1 cellular context compared by ENCODE assay signal in the genomic region with DNA sequence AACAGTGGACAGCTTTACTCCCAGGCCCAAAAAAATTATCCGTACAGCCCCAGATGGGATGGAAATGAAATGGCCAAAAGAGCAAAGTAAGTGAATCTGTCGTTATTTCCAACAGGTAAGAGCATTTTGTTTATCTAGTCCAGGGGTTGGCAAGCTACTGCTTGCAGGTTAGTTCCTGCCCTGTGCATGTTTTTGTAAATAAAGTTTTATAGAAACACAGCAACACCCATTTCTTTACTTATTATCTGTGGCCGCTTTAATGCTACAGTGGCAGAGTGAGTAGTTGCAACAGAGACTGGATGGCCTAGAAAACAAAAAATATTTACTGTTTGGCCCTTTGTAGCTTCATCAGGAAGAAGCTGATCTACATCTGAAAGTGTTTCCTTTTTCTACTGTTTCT.
A peak's percentile ranks its signal among the peaks of the same experiment; 100 is the strongest.
TF ChIP-seq lines count a peak whose summit lies in the region.

No MANE protein-coding gene starts in this region.

TF ChIP-seq in K562, 482 proteins besides CTCF, POLR2A, EP300 and RAD21:
- TF ChIP-seq, protein P1, sequence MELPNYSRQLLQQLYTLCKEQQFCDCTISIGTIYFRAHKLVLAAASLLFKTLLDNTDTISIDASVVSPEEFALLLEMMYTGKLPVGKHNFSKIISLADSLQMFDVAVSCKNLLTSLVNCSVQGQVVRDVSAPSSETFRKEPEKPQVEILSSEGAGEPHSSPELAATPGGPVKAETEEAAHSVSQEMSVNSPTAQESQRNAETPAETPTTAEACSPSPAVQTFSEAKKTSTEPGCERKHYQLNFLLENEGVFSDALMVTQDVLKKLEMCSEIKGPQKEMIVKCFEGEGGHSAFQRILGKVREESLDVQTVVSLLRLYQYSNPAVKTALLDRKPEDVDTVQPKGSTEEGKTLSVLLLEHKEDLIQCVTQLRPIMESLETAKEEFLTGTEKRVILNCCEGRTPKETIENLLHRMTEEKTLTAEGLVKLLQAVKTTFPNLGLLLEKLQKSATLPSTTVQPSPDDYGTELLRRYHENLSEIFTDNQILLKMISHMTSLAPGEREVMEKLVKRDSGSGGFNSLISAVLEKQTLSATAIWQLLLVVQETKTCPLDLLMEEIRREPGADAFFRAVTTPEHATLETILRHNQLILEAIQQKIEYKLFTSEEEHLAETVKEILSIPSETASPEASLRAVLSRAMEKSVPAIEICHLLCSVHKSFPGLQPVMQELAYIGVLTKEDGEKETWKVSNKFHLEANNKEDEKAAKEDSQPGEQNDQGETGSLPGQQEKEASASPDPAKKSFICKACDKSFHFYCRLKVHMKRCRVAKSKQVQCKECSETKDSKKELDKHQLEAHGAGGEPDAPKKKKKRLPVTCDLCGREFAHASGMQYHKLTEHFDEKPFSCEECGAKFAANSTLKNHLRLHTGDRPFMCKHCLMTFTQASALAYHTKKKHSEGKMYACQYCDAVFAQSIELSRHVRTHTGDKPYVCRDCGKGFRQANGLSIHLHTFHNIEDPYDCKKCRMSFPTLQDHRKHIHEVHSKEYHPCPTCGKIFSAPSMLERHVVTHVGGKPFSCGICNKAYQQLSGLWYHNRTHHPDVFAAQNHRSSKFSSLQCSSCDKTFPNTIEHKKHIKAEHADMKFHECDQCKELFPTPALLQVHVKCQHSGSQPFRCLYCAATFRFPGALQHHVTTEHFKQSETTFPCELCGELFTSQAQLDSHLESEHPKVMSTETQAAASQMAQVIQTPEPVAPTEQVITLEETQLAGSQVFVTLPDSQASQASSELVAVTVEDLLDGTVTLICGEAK (IDR thresholded peaks at IDR 0.05) = peak; percentile 90
- TF ChIP-seq, protein P1 (CRISPR knock-in tag; IDR thresholded peaks at IDR 0.05) = peak; percentile 64
- TF ChIP-seq CAMTA2 (CRISPR knock-in tag; conservative IDR thresholded peaks at IDR 0.05) = no peak
